In the genomic region with DNA sequence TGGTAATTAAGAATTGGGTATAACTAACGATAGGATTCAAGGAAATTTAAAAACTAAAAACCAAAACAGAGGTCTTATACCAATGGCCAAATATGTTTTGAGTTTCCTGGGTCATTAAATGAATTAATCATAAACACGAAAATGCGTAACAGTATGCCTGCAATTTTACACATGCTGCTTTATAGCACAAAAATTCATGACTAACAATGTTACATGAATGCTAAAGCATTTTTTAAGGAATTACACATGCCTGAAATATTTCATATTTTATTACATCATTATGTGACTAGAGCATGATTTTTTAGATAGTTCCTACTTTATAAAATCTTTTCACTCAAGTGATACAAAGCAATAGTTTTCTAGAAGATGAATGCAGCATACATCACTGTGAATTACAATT, we compare ENCODE assay signal across 19 cellular contexts.
A peak's percentile ranks its signal among the peaks of the same experiment; 100 is the strongest.
DNase-seq lines count a peak whose midpoint lies in the region; TF ChIP-seq lines count a peak whose summit lies in the region.
"Had no signal": no experiment of that assay in that cellular context is flagged by ENCODE, and none has a peak within 500 bp of the region (broad histone marks: within the 10 kb centered on the region; RNA-seq: fewer than 3 reads in every experiment).

No MANE protein-coding gene starts in this region.

- H3K36me3 ChIP-seq in SK-N-MC (ENCODE audit: insufficient read depth, low read length) (peaks cover 22% of the 10 kb centered on the region), prostate gland (no peaks in the 10 kb centered on the region)
- H3K36me3 ChIP-seq: ascending aorta had no signal

- H3K4me3 ChIP-seq in SK-N-MC (peak overlapping the region; percentile 41), skeletal muscle cell (ENCODE audit: low read depth, low read length) (no peak overlapping the region), prostate gland (no peak overlapping the region)
- H3K4me3 ChIP-seq: ascending aorta had no signal

- H3K9ac ChIP-seq in SK-N-MC (ENCODE audit: insufficient read length), result peak overlapping the region; percentile 54

- H3K27me3 ChIP-seq in prostate gland (replicated peaks; ENCODE audit: insufficient read depth), result no peaks in the 10 kb centered on the region
- H3K27me3 ChIP-seq: ascending aorta had no signal

- no peak for TF ChIP-seq POLR2A in prostate gland (IDR thresholded peaks at IDR 0.05)

- no peak for TF ChIP-seq CTCF in prostate gland (IDR thresholded peaks at IDR 0.05)

- no peaks in the 10 kb centered on the region for H3K9me3 ChIP-seq in SK-N-MC (ENCODE audit: low read depth, low read length)
- no peaks in the 10 kb centered on the region for H3K9me3 ChIP-seq in prostate gland
- H3K9me3 ChIP-seq: ascending aorta had no signal

- peak; percentile 67 for DNase-seq in GM04504 (ENCODE audit: low read depth)
- DNase-seq in SK-N-MC (ENCODE audit: low read depth, low spot score), result peak; percentile 86
- DNase-seq in fibroblast of gingiva (ENCODE audit: low read depth), result peak; percentile 61
- DNase-seq in skeletal muscle cell (ENCODE audit: low read depth), result peak; percentile 14
- DNase-seq in globus pallidus (ENCODE audit: low spot score), result no peak
- DNase-seq in prostate gland (ENCODE audit: low spot score), result no peak
- no peak for DNase-seq in activated CD8-positive, alpha-beta memory T cell treated with anti-CD3 and anti-CD28 coated beads, Interleukin-2, amount 50 U/mL, for 48 hours
- no peak for DNase-seq in germinal center (ENCODE audit: low spot score)
- DNase-seq: activated CD8-positive, alpha-beta memory T cell treated with anti-CD3 and anti-CD28 coated beads for 24 hours; activated effector memory CD4-positive, alpha-beta T cell treated with anti-CD3 and anti-CD28 coated beads, Interleukin-2, amount 50 U/mL, for 16 hours; effector CD4-positive, alpha-beta T cell; head of caudate nucleus; kidney; NCI-H146; NCI-H510A; posterior cingulate gyrus; stimulated activated CD4-positive, alpha-beta T cell treated with anti-CD3 and anti-CD28 coated beads, Interleukin-12 subunit alpha, Interleukin-12 subunit beta, amount 100 ng/mL, for 4 hours had no signal

- no peaks in the 10 kb centered on the region for H3K4me1 ChIP-seq in prostate gland (replicated peaks)
- H3K4me1 ChIP-seq: ascending aorta had no signal

- intact Hi-C loops in prostate gland (cut with DNase I), result no loop called here

- 94% methylated on average over 3 of the region's 3 CpGs for WGBS in prostate gland

- H3K27ac ChIP-seq in SK-N-MC, result peak overlapping the region; percentile 96
- no peak overlapping the region for H3K27ac ChIP-seq in prostate gland
- H3K27ac ChIP-seq: ascending aorta, VCaP had no signal

Comparison
In these comparisons a context has a peak if more than half of its experiments do, and no peak if none do; other contexts are left out.
1. DNase-seq: peak in GM04504 (single experiment), SK-N-MC (single experiment), fibroblast of gingiva (single experiment) and skeletal muscle cell (single experiment); none in globus pallidus (single experiment), prostate gland (single experiment), activated CD8-positive, alpha-beta memory T cell treated with anti-CD3 and anti-CD28 coated beads, Interleukin-2, amount 50 U/mL, for 48 hours (single experiment) and germinal center (single experiment).